18 cellular contexts compared by ENCODE assay signal in the genomic region with DNA sequence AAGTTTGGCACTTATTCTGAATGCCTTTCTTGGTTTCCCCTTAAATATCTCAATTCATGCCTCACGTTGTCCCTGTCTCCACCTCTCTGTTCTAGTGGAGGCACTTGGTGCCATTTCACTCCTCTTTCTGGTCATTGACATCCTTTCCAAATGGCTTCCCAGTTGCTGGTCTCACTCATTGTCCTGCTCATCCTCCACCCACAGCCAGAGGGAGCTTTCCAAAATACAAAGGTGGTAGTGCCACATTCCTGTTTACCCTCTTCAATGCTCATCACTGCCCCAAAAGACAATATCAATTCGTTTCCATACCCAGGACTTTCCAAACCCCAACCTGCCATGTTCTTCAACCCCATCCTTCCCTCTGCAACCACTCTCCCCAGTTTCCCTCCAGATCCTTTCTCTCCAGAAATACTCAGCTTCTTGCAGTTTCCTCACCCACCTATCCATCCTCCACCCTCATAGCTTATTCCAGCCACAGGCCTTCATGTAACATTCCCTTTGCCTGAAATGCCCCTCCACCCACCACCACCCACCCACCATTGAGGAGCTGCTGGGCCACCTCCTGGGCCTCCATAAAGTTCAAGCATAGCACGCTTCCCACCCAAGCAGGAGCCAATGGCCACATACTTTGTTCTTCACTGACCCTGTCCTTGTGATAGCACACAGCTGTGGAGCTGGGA.
DNase-seq lines count a peak whose midpoint lies in the region; TF ChIP-seq lines count a peak whose summit lies in the region.
"Had no signal": no experiment of that assay in that cellular context is flagged by ENCODE, and none has a peak within 500 bp of the region (broad histone marks: within the 10 kb centered on the region; RNA-seq: fewer than 3 reads in every experiment).

No MANE protein-coding gene starts in this region.

- H3K27ac ChIP-seq in A673 (ENCODE audit: low read depth, low read length, poor library complexity, severe bottlenecking): no peak overlapping the region
- H3K27ac ChIP-seq: adrenal gland had no signal

- no TSS peak for BruUV-seq in A673 (replicated peaks; lab: Mats Ljungman, UMichigan)

- no peaks in the 10 kb centered on the region for H3K27me3 ChIP-seq in A673 (replicated peaks; ENCODE audit: insufficient read depth, low read depth, low read length, poor library complexity)
- H3K27me3 ChIP-seq: adrenal gland, dorsolateral prefrontal cortex had no signal

- H3K36me3 ChIP-seq in A673 (ENCODE audit: insufficient read depth, low read length, poor library complexity, severe bottlenecking): no peaks in the 10 kb centered on the region
- H3K36me3 ChIP-seq: adrenal gland had no signal

- H3K4me1 ChIP-seq in A673 (ENCODE audit: insufficient read depth, low read length, poor library complexity, severe bottlenecking): peaks cover 38% of the 10 kb centered on the region
- H3K4me1 ChIP-seq: adrenal gland had no signal

- H3K4me3 ChIP-seq in A673 (ENCODE audit: low read depth, low read length, poor library complexity, severe bottlenecking) (no peak overlapping the region), epithelial cell of proximal tubule (ENCODE audit: low read depth, low read length) (no peak overlapping the region)
- H3K4me3 ChIP-seq: adrenal gland, dorsolateral prefrontal cortex had no signal

- H3K9me3 ChIP-seq in A673 (ENCODE audit: low read depth, low read length, poor library complexity, severe bottlenecking): no peaks in the 10 kb centered on the region
- H3K9me3 ChIP-seq: adrenal gland had no signal

- CTCF ChIA-PET in A673 (lab: Charles Lee): interaction anchor here (0.6 kb wide), 2 partner anchors 67 to 200 kb away, joined by 4 to 10 read pairs; no protein-coding TSS in a partner anchor

- POLR2A ChIA-PET in A673 (lab: Charles Lee; ENCODE audit: low non-redundant PET): no interaction called here

- TF ChIP-seq CTCF in A673 (conservative IDR thresholded peaks at IDR 0.05; ENCODE audit: low read depth, low read length): peak; percentile 49
- TF ChIP-seq CTCF in GM12873 (IDR thresholded peaks at IDR 0.05; ENCODE audit: insufficient read depth, low read depth, low read length, missing control alignments): peak; percentile 30
- TF ChIP-seq CTCF in epithelial cell of proximal tubule (conservative IDR thresholded peaks at IDR 0.05; ENCODE audit: low read depth, low read length): peak; percentile 32

- DNase-seq in A673 (ENCODE audit: low spot score) (peak; percentile 37), OCI-M1 (lab: John Stamatoyannopoulos, UW) (peak; percentile 26), epithelial cell of proximal tubule (ENCODE audit: low read depth) (no peak), EL (no peak), AML-193 (lab: John Stamatoyannopoulos, UW) (no peak), AG08396 (ENCODE audit: low spot score) (no peak), T1000 (lab: John Stamatoyannopoulos, UW) (no peak)
- DNase-seq: activated CD4-positive, alpha-beta T cell treated with anti-CD3 and anti-CD28 coated beads for 4 hours; activated T-cell treated with anti-CD3 and anti-CD28 coated beads, Interleukin-2, amount 50 U/mL, for 1 hour; adrenal gland; CD4-positive, CD25-positive, alpha-beta regulatory T cell; dorsolateral prefrontal cortex; naive thymus-derived CD8-positive, alpha-beta T cell; NCI-H1436; right cardiac atrium; stimulated activated naive CD8-positive, alpha-beta T cell treated with anti-CD3 and anti-CD28 coated beads, Interleukin-15, amount 100 ng/mL, for 72 hours; T-cell had no signal

- intact Hi-C loops in A673 (cut with micrococcal nuclease; ENCODE audit: unreplicated experiment): no loop called here

Comparison
In these comparisons a context has a peak if more than half of its experiments do, and no peak if none do; other contexts are left out.
1. DNase-seq: peak in A673 (single experiment) and OCI-M1 (single experiment); none in epithelial cell of proximal tubule (single experiment), EL (single experiment), AML-193 (0 of 2), AG08396 (single experiment) and T1000 (single experiment).
2. Peak in every context shown above with its lines, with median percentiles within 50 percentile points of each other: CTCF ChIP-seq.